In genomic region chr4:112276113-112276512, GRCh38 we compare ENCODE assay signal across 18 cellular contexts.
"Had no signal": no experiment of that assay in that cellular context is flagged by ENCODE, and none has a peak within 500 bp of the region (broad histone marks: within the 10 kb centered on the region; RNA-seq: fewer than 3 reads in every experiment).

No MANE protein-coding gene starts in this region.

- H3K9me3 ChIP-seq: left lung, sigmoid colon, tibial artery had no signal

- FAIRE-seq: frontal cortex had no signal

- H3K27me3 Mint-ChIP-seq: activated CD8-positive, alpha-beta T cell treated with anti-CD3 and anti-CD28 coated beads for 36 hours had no signal

- H3K4me1 Mint-ChIP-seq: nephron progenitor cell had no signal

- H3K4me3 ChIP-seq: left lung, sigmoid colon, tibial artery had no signal

- DNase-seq: activated CD4-positive, CD25-positive, alpha-beta regulatory T cell treated with anti-CD3 and anti-CD28 coated beads, Interleukin-2, amount 50 U/mL, for 72 hours; activated CD8-positive, alpha-beta T cell treated with anti-CD3 and anti-CD28 coated beads for 36 hours; activated gamma-delta T cell treated with Interleukin-2 at 50 U/mL for 16 hours; activated T-cell treated with anti-CD3 and anti-CD28 coated beads, Interleukin-2, amount 50 U/mL, for 48 hours; effector CD4-positive, alpha-beta T cell; left lung; mammary epithelial cell; midbrain; nephron progenitor cell; nucleus accumbens; sigmoid colon; stimulated activated CD4-positive, alpha-beta T cell treated with anti-CD3 and anti-CD28 coated beads, Interleukin-4, amount 100 ng/mL, for 4 hours; stimulated activated naive CD4-positive, alpha-beta T cell; substantia nigra; tibial artery had no signal

- H3K27me3 ChIP-seq: left lung, sigmoid colon, tibial artery had no signal

- ATAC-seq: activated CD8-positive, alpha-beta T cell treated with anti-CD3 and anti-CD28 coated beads for 36 hours; left lung had no signal

- H3K9me3 Mint-ChIP-seq: activated CD8-positive, alpha-beta T cell treated with anti-CD3 and anti-CD28 coated beads for 36 hours; T-helper 1 cell treated with Interleukin-12 subunit alpha and Interleukin-12 subunit beta and Interleukin-4 antibody, amounts not matched to agents 30 μg/mL and 1 μg/mL, for 36 hours had no signal

- H3K27ac Mint-ChIP-seq: activated CD8-positive, alpha-beta T cell treated with anti-CD3 and anti-CD28 coated beads for 36 hours; nephron progenitor cell; T-helper 1 cell treated with Interleukin-12 subunit alpha and Interleukin-12 subunit beta and Interleukin-4 antibody, amounts not matched to agents 30 μg/mL and 1 μg/mL, for 36 hours had no signal

- H3K27ac ChIP-seq: left lung, sigmoid colon, tibial artery, VCaP had no signal

- H3K4me3 Mint-ChIP-seq: activated CD8-positive, alpha-beta T cell treated with anti-CD3 and anti-CD28 coated beads for 36 hours; nephron progenitor cell; T-helper 1 cell treated with Interleukin-12 subunit alpha and Interleukin-12 subunit beta and Interleukin-4 antibody, amounts not matched to agents 30 μg/mL and 1 μg/mL, for 36 hours had no signal
